ENCODE assay signal across 15 cellular contexts in genomic region chr3:35784162-35784561, GRCh38.
A peak's percentile ranks its signal among the peaks of the same experiment; 100 is the strongest.
DNase-seq lines count a peak whose midpoint lies in the region; ATAC-seq and TF ChIP-seq lines count a peak whose summit lies in the region.
"Had no signal": no experiment of that assay in that cellular context is flagged by ENCODE, and none has a peak within 500 bp of the region (broad histone marks: within the 10 kb centered on the region; RNA-seq: fewer than 3 reads in every experiment).

No MANE protein-coding gene starts in this region.

- H4K20me1 ChIP-seq in PC-3 (ENCODE audit: low read length) = no peaks in the 10 kb centered on the region

- peak; percentile 53 to 80 (median 63) for ATAC-seq in right lobe of liver
- ATAC-seq in PC-3 = no peak
- ATAC-seq: A549; CD8-positive, alpha-beta T cell had no signal

- H3K4me1 ChIP-seq in right lobe of liver = peaks cover 0 to 27% (median 11%) of the 10 kb centered on the region in 4 donors
- no peaks in the 10 kb centered on the region for H3K4me1 ChIP-seq in PC-3 (ENCODE audit: insufficient read depth, low read length)
- H3K4me1 ChIP-seq: A549, BE2C, Caco-2 had no signal

- H3K9me3 Mint-ChIP-seq in brain = peaks cover 0 to 4% (median 0%) of the 10 kb centered on the region in 5 experiments
- H3K9me3 Mint-ChIP-seq: CD8-positive, alpha-beta T cell had no signal

- H3K27me3 ChIP-seq in right lobe of liver (no peaks in the 10 kb centered on the region), PC-3 (ENCODE audit: low read length) (no peaks in the 10 kb centered on the region)
- H3K27me3 ChIP-seq: BE2C had no signal

- no peak overlapping the region for H3K9ac ChIP-seq in PC-3 (ENCODE audit: low read length)

- TF ChIP-seq CTCF in brain (conservative IDR thresholded peaks at IDR 0.05) (no peak), right lobe of liver (IDR thresholded peaks at IDR 0.05) (no peak), PC-3 (conservative IDR thresholded peaks at IDR 0.05; ENCODE audit: low read depth, low read length) (no peak)

- H3K27ac ChIP-seq in right lobe of liver (peak overlapping the region in 2 of 3 donors; percentile 2 to 4), PC-3 (ENCODE audit: low read length) (no peak overlapping the region)
- H3K27ac ChIP-seq: A549, C4-2B had no signal

- 13% methylated on average over 1 of the region's 1 CpG for WGBS in right lobe of liver (ENCODE audit: insufficient coverage, low coverage, low lambda C conversion rate, missing lambda C conversion rate)

- peaks cover 18% of the 10 kb centered on the region for H3K36me3 Mint-ChIP-seq in brain
- H3K36me3 Mint-ChIP-seq: CD8-positive, alpha-beta T cell had no signal

- no peak overlapping the region for H3K4me2 ChIP-seq in PC-3 (ENCODE audit: low read length)
- H3K4me2 ChIP-seq: A549 had no signal

- peak; percentile 44 for DNase-seq in NCI-H1092 treated with DMSO at 0.1 percent for 48 hours (lab: John Stamatoyannopoulos, UW)
- DNase-seq in NCI-H2081 (lab: John Stamatoyannopoulos, UW) = peak; percentile 38 to 81
- DNase-seq in right lobe of liver = no peak
- no peak for DNase-seq in activated naive CD4-positive, alpha-beta T cell treated with anti-CD3 and anti-CD28 coated beads, Interleukin-2, amount 50 U/mL, for 16 hours
- DNase-seq in activated naive CD4-positive, alpha-beta T cell treated with Interleukin-2 at 50 U/mL for 16 hours = no peak
- no peak for DNase-seq in PC-3
- DNase-seq: BE2C; Caco-2; CD8-positive, alpha-beta T cell; DMS53; GF-D8 had no signal

- H3K4me1 Mint-ChIP-seq in brain = peaks cover 76% of the 10 kb centered on the region

- no peaks in the 10 kb centered on the region for H3F3A ChIP-seq in PC-3 (ENCODE audit: low read length, unreplicated experiment)

- H3K4me3 ChIP-seq in right lobe of liver (no peak overlapping the region), PC-3 (ENCODE audit: low read length) (no peak overlapping the region)
- H3K4me3 ChIP-seq: A549, HAP-1 had no signal

- no peaks in the 10 kb centered on the region for H3K27me3 Mint-ChIP-seq in brain

- POLR2A ChIA-PET in PC-3 (lab: Charles Lee; ENCODE audit: unreplicated experiment) = no interaction called here

- no peaks in the 10 kb centered on the region for H3K79me2 ChIP-seq in PC-3 (ENCODE audit: low read length)

- intact Hi-C loops in right lobe of liver (cut with DNase I) = no loop called here
- intact Hi-C loops in PC-3 (cut with micrococcal nuclease) = no loop called here

- no peak overlapping the region for H2AFZ ChIP-seq in PC-3 (ENCODE audit: low read length)

- no peaks in the 10 kb centered on the region for H3K9me2 ChIP-seq in PC-3 (replicated peaks; ENCODE audit: low read length)

- no TSS peak for BruUV-seq in PC-3 (replicated peaks; lab: Mats Ljungman, UMichigan)

- no peak for TF ChIP-seq POLR2A in right lobe of liver (IDR thresholded peaks at IDR 0.05)

- no peaks in the 10 kb centered on the region for H3K9me3 ChIP-seq in right lobe of liver
- H3K9me3 ChIP-seq in PC-3 (ENCODE audit: low read length) = no peaks in the 10 kb centered on the region
- H3K9me3 ChIP-seq: A549, BE2C, Caco-2, HAP-1 had no signal

- CTCF ChIA-PET in PC-3 (lab: Charles Lee) = no interaction called here

- H3K4me3 Mint-ChIP-seq in brain = peak overlapping the region in 1 of 5 experiments; percentile 2
- H3K4me3 Mint-ChIP-seq: CD8-positive, alpha-beta T cell had no signal

- peak overlapping the region in 4 of 5 experiments; percentile 15 to 89 (median 80) for H3K27ac Mint-ChIP-seq in brain
- H3K27ac Mint-ChIP-seq: CD8-positive, alpha-beta T cell had no signal

- H3K36me3 ChIP-seq in right lobe of liver = no peaks in the 10 kb centered on the region
- H3K36me3 ChIP-seq in PC-3 (ENCODE audit: low read depth, low read length) = no peaks in the 10 kb centered on the region
- H3K36me3 ChIP-seq: BE2C, HAP-1 had no signal

Comparison
In these comparisons a context has a peak if more than half of its experiments do, and no peak if none do; other contexts are left out.
1. DNase-seq: peak in NCI-H1092 treated with DMSO at 0.1 percent for 48 hours (single experiment) and NCI-H2081 (2 of 2); none in right lobe of liver (0 of 3), activated naive CD4-positive, alpha-beta T cell treated with anti-CD3 and anti-CD28 coated beads, Interleukin-2, amount 50 U/mL, for 16 hours (single experiment), activated naive CD4-positive, alpha-beta T cell treated with Interleukin-2 at 50 U/mL for 16 hours (single experiment) and PC-3 (single experiment).